1 cellular context compared by ENCODE assay signal in the genomic region with DNA sequence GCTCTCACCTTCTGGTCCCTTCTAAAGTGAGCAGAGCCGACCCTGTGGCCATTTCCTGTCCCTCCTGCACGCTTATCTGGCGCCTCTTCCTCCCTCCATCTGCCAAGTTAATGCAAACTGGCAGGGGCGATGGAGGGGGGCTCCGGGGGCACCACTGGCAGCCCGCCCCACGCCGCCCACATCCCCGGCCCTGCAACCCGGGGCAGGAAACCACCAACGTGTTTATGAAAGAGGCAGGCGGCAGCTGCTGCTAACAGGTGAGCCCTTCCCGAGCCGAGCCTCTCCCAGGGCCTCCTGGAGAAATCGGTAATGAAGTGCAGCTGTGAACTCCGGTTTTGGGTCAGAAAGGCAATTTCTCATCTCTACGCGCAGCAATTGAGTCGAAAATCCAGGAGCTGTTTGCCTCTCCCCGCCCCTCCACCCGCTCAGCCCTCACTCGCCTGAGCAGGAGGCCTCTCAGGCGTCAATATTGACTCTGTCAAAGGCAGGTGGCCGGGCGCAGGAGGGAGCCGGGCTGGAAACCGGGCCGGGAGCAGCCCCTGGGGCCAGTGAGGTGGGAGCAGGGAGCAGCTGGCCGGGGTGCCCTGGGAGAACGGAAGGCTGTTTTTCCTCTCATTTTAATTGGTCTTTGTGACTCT.
A peak's percentile ranks its signal among the peaks of the same experiment; 100 is the strongest.
TF ChIP-seq lines count a peak whose summit lies in the region.

No MANE protein-coding gene starts in this region.

TF ChIP-seq in HepG2, 621 proteins besides CTCF, POLR2A, EP300 and RAD21 (continued from another document and continues in another):
- TF ChIP-seq, protein P1, sequence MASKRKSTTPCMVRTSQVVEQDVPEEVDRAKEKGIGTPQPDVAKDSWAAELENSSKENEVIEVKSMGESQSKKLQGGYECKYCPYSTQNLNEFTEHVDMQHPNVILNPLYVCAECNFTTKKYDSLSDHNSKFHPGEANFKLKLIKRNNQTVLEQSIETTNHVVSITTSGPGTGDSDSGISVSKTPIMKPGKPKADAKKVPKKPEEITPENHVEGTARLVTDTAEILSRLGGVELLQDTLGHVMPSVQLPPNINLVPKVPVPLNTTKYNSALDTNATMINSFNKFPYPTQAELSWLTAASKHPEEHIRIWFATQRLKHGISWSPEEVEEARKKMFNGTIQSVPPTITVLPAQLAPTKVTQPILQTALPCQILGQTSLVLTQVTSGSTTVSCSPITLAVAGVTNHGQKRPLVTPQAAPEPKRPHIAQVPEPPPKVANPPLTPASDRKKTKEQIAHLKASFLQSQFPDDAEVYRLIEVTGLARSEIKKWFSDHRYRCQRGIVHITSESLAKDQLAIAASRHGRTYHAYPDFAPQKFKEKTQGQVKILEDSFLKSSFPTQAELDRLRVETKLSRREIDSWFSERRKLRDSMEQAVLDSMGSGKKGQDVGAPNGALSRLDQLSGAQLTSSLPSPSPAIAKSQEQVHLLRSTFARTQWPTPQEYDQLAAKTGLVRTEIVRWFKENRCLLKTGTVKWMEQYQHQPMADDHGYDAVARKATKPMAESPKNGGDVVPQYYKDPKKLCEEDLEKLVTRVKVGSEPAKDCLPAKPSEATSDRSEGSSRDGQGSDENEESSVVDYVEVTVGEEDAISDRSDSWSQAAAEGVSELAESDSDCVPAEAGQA (IDR thresholded peaks at IDR 0.05; ENCODE audit: low read depth) = peak; percentile 60; the same call in 1 of the 2 replicates
- TF ChIP-seq, protein P1 (CRISPR knock-in tag; IDR thresholded peaks at IDR 0.05; ENCODE audit: borderline replicate concordance) = 0 out of 2 replicates have a peak, but pooled peaks have one; percentile 45
- TF ChIP-seq, protein P2, sequence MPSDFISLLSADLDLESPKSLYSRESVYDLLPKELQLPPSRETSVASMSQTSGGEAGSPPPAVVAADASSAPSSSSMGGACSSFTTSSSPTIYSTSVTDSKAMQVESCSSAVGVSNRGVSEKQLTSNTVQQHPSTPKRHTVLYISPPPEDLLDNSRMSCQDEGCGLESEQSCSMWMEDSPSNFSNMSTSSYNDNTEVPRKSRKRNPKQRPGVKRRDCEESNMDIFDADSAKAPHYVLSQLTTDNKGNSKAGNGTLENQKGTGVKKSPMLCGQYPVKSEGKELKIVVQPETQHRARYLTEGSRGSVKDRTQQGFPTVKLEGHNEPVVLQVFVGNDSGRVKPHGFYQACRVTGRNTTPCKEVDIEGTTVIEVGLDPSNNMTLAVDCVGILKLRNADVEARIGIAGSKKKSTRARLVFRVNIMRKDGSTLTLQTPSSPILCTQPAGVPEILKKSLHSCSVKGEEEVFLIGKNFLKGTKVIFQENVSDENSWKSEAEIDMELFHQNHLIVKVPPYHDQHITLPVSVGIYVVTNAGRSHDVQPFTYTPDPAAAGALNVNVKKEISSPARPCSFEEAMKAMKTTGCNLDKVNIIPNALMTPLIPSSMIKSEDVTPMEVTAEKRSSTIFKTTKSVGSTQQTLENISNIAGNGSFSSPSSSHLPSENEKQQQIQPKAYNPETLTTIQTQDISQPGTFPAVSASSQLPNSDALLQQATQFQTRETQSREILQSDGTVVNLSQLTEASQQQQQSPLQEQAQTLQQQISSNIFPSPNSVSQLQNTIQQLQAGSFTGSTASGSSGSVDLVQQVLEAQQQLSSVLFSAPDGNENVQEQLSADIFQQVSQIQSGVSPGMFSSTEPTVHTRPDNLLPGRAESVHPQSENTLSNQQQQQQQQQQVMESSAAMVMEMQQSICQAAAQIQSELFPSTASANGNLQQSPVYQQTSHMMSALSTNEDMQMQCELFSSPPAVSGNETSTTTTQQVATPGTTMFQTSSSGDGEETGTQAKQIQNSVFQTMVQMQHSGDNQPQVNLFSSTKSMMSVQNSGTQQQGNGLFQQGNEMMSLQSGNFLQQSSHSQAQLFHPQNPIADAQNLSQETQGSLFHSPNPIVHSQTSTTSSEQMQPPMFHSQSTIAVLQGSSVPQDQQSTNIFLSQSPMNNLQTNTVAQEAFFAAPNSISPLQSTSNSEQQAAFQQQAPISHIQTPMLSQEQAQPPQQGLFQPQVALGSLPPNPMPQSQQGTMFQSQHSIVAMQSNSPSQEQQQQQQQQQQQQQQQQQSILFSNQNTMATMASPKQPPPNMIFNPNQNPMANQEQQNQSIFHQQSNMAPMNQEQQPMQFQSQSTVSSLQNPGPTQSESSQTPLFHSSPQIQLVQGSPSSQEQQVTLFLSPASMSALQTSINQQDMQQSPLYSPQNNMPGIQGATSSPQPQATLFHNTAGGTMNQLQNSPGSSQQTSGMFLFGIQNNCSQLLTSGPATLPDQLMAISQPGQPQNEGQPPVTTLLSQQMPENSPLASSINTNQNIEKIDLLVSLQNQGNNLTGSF (CRISPR knock-in tag; IDR thresholded peaks at IDR 0.05) = peak; percentile 87
- no peak; the same call in none of the 2 replicates for TF ChIP-seq ZNF543 (CRISPR knock-in tag; IDR thresholded peaks at IDR 0.05)
- TF ChIP-seq SAP130 (CRISPR knock-in tag; IDR thresholded peaks at IDR 0.05; ENCODE audit: low read depth) = peak; percentile 99
- TF ChIP-seq HOXA7 (CRISPR knock-in tag; IDR thresholded peaks at IDR 0.05) = 0 out of 2 replicates have a peak, but pooled peaks have one; percentile 33
- peak; percentile 96; the same call in 1 of the 2 replicates for TF ChIP-seq CCDC6 (CRISPR knock-in tag; IDR thresholded peaks at IDR 0.05)
- TF ChIP-seq ATM (IDR thresholded peaks at IDR 0.05; ENCODE audit: borderline replicate concordance) = no peak
- TF ChIP-seq SMARCC2 (IDR thresholded peaks at IDR 0.05) = no peak
- peak; percentile 56; the same call in 1 of the 2 replicates for TF ChIP-seq CBX5 (CRISPR knock-in tag; IDR thresholded peaks at IDR 0.05; ENCODE audit: borderline replicate concordance)
- TF ChIP-seq SP140L (CRISPR knock-in tag; IDR thresholded peaks at IDR 0.05; ENCODE audit: borderline replicate concordance) = peak; percentile 44; the same call in 1 of the 2 replicates
- TF ChIP-seq NR2C2 (CRISPR knock-in tag; IDR thresholded peaks at IDR 0.05; ENCODE audit: borderline replicate concordance) = peak; percentile 53; the same call in 1 of the 2 replicates
- TF ChIP-seq, protein P3, sequence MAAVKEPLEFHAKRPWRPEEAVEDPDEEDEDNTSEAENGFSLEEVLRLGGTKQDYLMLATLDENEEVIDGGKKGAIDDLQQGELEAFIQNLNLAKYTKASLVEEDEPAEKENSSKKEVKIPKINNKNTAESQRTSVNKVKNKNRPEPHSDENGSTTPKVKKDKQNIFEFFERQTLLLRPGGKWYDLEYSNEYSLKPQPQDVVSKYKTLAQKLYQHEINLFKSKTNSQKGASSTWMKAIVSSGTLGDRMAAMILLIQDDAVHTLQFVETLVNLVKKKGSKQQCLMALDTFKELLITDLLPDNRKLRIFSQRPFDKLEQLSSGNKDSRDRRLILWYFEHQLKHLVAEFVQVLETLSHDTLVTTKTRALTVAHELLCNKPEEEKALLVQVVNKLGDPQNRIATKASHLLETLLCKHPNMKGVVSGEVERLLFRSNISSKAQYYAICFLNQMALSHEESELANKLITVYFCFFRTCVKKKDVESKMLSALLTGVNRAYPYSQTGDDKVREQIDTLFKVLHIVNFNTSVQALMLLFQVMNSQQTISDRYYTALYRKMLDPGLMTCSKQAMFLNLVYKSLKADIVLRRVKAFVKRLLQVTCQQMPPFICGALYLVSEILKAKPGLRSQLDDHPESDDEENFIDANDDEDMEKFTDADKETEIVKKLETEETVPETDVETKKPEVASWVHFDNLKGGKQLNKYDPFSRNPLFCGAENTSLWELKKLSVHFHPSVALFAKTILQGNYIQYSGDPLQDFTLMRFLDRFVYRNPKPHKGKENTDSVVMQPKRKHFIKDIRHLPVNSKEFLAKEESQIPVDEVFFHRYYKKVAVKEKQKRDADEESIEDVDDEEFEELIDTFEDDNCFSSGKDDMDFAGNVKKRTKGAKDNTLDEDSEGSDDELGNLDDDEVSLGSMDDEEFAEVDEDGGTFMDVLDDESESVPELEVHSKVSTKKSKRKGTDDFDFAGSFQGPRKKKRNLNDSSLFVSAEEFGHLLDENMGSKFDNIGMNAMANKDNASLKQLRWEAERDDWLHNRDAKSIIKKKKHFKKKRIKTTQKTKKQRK (IDR thresholded peaks at IDR 0.05; ENCODE audit: low read length) = no peak
- peak; percentile 82 for TF ChIP-seq RFXAP (CRISPR knock-in tag; IDR thresholded peaks at IDR 0.05; ENCODE audit: borderline replicate concordance)
- TF ChIP-seq CBX1 (IDR thresholded peaks at IDR 0.05; ENCODE audit: low read depth) = no peak
- TF ChIP-seq FOXA1 (IDR thresholded peaks at IDR 0.05) = peak; percentile 77
- TF ChIP-seq FOXA1 (CRISPR knock-in tag; IDR thresholded peaks at IDR 0.05) = peak; percentile 100
- TF ChIP-seq SIX4 (CRISPR knock-in tag; IDR thresholded peaks at IDR 0.05) = peak; percentile 47; the same call in 1 of the 2 replicates
- TF ChIP-seq, protein P4, sequence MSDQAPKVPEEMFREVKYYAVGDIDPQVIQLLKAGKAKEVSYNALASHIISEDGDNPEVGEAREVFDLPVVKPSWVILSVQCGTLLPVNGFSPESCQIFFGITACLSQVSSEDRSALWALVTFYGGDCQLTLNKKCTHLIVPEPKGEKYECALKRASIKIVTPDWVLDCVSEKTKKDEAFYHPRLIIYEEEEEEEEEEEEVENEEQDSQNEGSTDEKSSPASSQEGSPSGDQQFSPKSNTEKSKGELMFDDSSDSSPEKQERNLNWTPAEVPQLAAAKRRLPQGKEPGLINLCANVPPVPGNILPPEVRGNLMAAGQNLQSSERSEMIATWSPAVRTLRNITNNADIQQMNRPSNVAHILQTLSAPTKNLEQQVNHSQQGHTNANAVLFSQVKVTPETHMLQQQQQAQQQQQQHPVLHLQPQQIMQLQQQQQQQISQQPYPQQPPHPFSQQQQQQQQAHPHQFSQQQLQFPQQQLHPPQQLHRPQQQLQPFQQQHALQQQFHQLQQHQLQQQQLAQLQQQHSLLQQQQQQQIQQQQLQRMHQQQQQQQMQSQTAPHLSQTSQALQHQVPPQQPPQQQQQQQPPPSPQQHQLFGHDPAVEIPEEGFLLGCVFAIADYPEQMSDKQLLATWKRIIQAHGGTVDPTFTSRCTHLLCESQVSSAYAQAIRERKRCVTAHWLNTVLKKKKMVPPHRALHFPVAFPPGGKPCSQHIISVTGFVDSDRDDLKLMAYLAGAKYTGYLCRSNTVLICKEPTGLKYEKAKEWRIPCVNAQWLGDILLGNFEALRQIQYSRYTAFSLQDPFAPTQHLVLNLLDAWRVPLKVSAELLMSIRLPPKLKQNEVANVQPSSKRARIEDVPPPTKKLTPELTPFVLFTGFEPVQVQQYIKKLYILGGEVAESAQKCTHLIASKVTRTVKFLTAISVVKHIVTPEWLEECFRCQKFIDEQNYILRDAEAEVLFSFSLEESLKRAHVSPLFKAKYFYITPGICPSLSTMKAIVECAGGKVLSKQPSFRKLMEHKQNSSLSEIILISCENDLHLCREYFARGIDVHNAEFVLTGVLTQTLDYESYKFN (CRISPR knock-in tag; conservative IDR thresholded peaks at IDR 0.05) = peak; percentile 93
- TF ChIP-seq, protein P5, sequence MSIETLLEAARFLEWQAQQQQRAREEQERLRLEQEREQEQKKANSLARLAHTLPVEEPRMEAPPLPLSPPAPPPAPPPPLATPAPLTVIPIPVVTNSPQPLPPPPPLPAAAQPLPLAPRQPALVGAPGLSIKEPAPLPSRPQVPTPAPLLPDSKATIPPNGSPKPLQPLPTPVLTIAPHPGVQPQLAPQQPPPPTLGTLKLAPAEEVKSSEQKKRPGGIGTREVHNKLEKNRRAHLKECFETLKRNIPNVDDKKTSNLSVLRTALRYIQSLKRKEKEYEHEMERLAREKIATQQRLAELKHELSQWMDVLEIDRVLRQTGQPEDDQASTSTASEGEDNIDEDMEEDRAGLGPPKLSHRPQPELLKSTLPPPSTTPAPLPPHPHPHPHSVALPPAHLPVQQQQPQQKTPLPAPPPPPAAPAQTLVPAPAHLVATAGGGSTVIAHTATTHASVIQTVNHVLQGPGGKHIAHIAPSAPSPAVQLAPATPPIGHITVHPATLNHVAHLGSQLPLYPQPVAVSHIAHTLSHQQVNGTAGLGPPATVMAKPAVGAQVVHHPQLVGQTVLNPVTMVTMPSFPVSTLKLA (IDR thresholded peaks at IDR 0.05) = peak; percentile 62
- TF ChIP-seq, protein P6, sequence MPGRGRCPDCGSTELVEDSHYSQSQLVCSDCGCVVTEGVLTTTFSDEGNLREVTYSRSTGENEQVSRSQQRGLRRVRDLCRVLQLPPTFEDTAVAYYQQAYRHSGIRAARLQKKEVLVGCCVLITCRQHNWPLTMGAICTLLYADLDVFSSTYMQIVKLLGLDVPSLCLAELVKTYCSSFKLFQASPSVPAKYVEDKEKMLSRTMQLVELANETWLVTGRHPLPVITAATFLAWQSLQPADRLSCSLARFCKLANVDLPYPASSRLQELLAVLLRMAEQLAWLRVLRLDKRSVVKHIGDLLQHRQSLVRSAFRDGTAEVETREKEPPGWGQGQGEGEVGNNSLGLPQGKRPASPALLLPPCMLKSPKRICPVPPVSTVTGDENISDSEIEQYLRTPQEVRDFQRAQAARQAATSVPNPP (CRISPR knock-in tag; IDR thresholded peaks at IDR 0.05) = peak; percentile 73; the same call in 1 of the 2 replicates
- TF ChIP-seq ZZZ3 (CRISPR knock-in tag; IDR thresholded peaks at IDR 0.05; ENCODE audit: borderline replicate concordance) = no peak
- peak; percentile 76 for TF ChIP-seq ASH2L (IDR thresholded peaks at IDR 0.05; ENCODE audit: insufficient read length, low read depth, low read length)
- peak; percentile 75; the same call in 1 of the 2 replicates for TF ChIP-seq HOXA5 (CRISPR knock-in tag; IDR thresholded peaks at IDR 0.05)
- peak; percentile 60 for TF ChIP-seq CEBPG (CRISPR knock-in tag; IDR thresholded peaks at IDR 0.05)
- TF ChIP-seq, protein P7, sequence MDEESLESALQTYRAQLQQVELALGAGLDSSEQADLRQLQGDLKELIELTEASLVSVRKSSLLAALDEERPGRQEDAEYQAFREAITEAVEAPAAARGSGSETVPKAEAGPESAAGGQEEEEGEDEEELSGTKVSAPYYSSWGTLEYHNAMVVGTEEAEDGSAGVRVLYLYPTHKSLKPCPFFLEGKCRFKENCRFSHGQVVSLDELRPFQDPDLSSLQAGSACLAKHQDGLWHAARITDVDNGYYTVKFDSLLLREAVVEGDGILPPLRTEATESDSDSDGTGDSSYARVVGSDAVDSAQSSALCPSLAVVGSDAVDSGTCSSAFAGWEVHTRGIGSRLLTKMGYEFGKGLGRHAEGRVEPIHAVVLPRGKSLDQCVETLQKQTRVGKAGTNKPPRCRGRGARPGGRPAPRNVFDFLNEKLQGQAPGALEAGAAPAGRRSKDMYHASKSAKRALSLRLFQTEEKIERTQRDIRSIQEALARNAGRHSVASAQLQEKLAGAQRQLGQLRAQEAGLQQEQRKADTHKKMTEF (CRISPR knock-in tag; IDR thresholded peaks at IDR 0.05) = peak; percentile 94; the same call in 1 of the 2 replicates
- TF ChIP-seq, protein P8, sequence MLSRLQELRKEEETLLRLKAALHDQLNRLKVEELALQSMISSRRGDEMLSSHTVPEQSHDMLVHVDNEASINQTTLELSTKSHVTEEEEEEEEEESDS (CRISPR knock-in tag; IDR thresholded peaks at IDR 0.05; ENCODE audit: borderline replicate concordance) = 0 out of 2 replicates have a peak, but pooled peaks have one; percentile 84
- TF ChIP-seq STAT5B (CRISPR knock-in tag; IDR thresholded peaks at IDR 0.05) = no peak
